Comparison of ENCODE assay signal across 8 cellular contexts in genomic region chr15:96329403-96329981, GRCh38. TPM values are rescaled to one million over a fixed set of nuclear protein-coding genes. Genes with fewer than 3 reads are reported as not detected.
DNase-seq lines count a peak whose midpoint lies in the region; TF ChIP-seq lines count a peak whose summit lies in the region.

No MANE protein-coding gene starts in this region.

- H3K27ac ChIP-seq in C4-2B (peak overlapping the region; percentile 99), OCI-LY7 (ENCODE audit: low read depth, low read length, poor library complexity, severe bottlenecking) (no peak overlapping the region)

- H3K9me2 ChIP-seq in OCI-LY7 (ENCODE audit: insufficient read depth, low read length): no peaks in the 10 kb centered on the region

- H3K79me2 ChIP-seq in OCI-LY7 (ENCODE audit: insufficient read depth, low read depth, low read length): no peaks in the 10 kb centered on the region

- H4K20me1 ChIP-seq in OCI-LY7 (ENCODE audit: insufficient read depth, low read length): no peaks in the 10 kb centered on the region

- TF ChIP-seq CTCF in C4-2B (conservative IDR thresholded peaks at IDR 0.05) (no peak), epithelial cell of proximal tubule (conservative IDR thresholded peaks at IDR 0.05; ENCODE audit: low read depth, low read length) (no peak), OCI-LY7 (conservative IDR thresholded peaks at IDR 0.05; ENCODE audit: low read length) (no peak)

- BruUV-seq in OCI-LY7 (replicated peaks; lab: Mats Ljungman, UMichigan): no TSS peak

- peak overlapping the region; percentile 88 for H3K4me3 ChIP-seq in MG63
- H3K4me3 ChIP-seq in epithelial cell of proximal tubule (ENCODE audit: low read depth, low read length): peak overlapping the region; percentile 94
- peak overlapping the region; percentile 99 for H3K4me3 ChIP-seq in neuron (ENCODE audit: low read length)
- H3K4me3 ChIP-seq in OCI-LY7 (ENCODE audit: low read depth, low read length, poor library complexity, severe bottlenecking): no peak overlapping the region

- intact Hi-C loops in OCI-LY7 (cut with micrococcal nuclease; ENCODE audit: unreplicated experiment): no loop called here

- CTCF ChIA-PET in OCI-LY7 (lab: Charles Lee; ENCODE audit: unreplicated experiment): no interaction called here

- H3K4me1 ChIP-seq in neuron (ENCODE audit: insufficient read depth, low read length) (peaks cover 30% of the 10 kb centered on the region), OCI-LY7 (ENCODE audit: insufficient read depth, low read length, poor library complexity, severe bottlenecking) (no peaks in the 10 kb centered on the region)

- H2AFZ ChIP-seq in neuron (ENCODE audit: low read depth, low read length): no peak overlapping the region
- no peak overlapping the region for H2AFZ ChIP-seq in OCI-LY7 (ENCODE audit: low read length)

- H3K27me3 ChIP-seq in MG63 (no peaks in the 10 kb centered on the region), neuron (ENCODE audit: insufficient read depth, low read length) (no peaks in the 10 kb centered on the region)

- H3K36me3 ChIP-seq in MG63 (peaks cover 17% of the 10 kb centered on the region), neuron (ENCODE audit: insufficient read depth, low read length) (peaks cover 22% of the 10 kb centered on the region), OCI-LY7 (ENCODE audit: insufficient read depth, low read length) (no peaks in the 10 kb centered on the region)

- H3K4me2 ChIP-seq in OCI-LY7 (ENCODE audit: low read length): no peak overlapping the region

- POLR2A ChIA-PET in OCI-LY7 (lab: Charles Lee): interaction anchor here (0.6 kb wide), 1 partner anchor 19 kb away, joined by 3 read pairs; no protein-coding TSS in a partner anchor

- no peak for DNase-seq in MG63
- no peak for DNase-seq in epithelial cell of proximal tubule (ENCODE audit: low read depth)
- DNase-seq in OCI-LY7 (ENCODE audit: low spot score): no peak
- DNase-seq in NCI-H510A (lab: John Stamatoyannopoulos, UW): no peak
- DNase-seq in Ammon's horn (ENCODE audit: low spot score): no peak
- DNase-seq in epidermal melanocyte (ENCODE audit: insufficient read length, low spot score): no peak

- H3K9me3 ChIP-seq in MG63 (no peaks in the 10 kb centered on the region), neuron (ENCODE audit: low read length) (no peaks in the 10 kb centered on the region), OCI-LY7 (ENCODE audit: low read length) (no peaks in the 10 kb centered on the region)

RNA-seq across cellular contexts. Expression of gene NR2F2, which starts 1.0 kb away (rescaled TPM):
- 1.3 and 1.9 TPM in 2 replicates for total RNA-seq in MG63 (2014; rRNA removed; shearing (Covaris generic); ENCODE audit: low replicate concordance)
- total RNA-seq in epithelial cell of proximal tubule (17.6 and 17.7 TPM in 2 replicates), OCI-LY7 (2022) (not detected in 2 replicates)
- total RNA-seq in OCI-LY7 (2014; rRNA removed; shearing (Covaris generic)): not detected in 2 replicates
